ENCODE assay signal across 22 cellular contexts in genomic region chr12:77601069-77601468, GRCh38.
A peak's percentile ranks its signal among the peaks of the same experiment; 100 is the strongest.
DNase-seq lines count a peak whose midpoint lies in the region; ATAC-seq, FAIRE-seq and TF ChIP-seq lines count a peak whose summit lies in the region.
"Had no signal": no experiment of that assay in that cellular context is flagged by ENCODE, and none has a peak within 500 bp of the region (broad histone marks: within the 10 kb centered on the region; RNA-seq: fewer than 3 reads in every experiment).

No MANE protein-coding gene starts in this region.

- TF ChIP-seq CTCF in breast epithelium (IDR thresholded peaks at IDR 0.05): no peak

- peak; percentile 53 for ATAC-seq in GM18511 (IDR thresholded peaks at IDR 0.05; ENCODE audit: unreplicated experiment)
- ATAC-seq in GM19468 (IDR thresholded peaks at IDR 0.05; ENCODE audit: extremely low read depth, unreplicated experiment): peak; percentile 33
- peak; percentile 44 for ATAC-seq in HG02973 (IDR thresholded peaks at IDR 0.05; ENCODE audit: unreplicated experiment)
- peak; percentile 50 for ATAC-seq in HG03378 (IDR thresholded peaks at IDR 0.05; ENCODE audit: unreplicated experiment)
- ATAC-seq in HG03432 (IDR thresholded peaks at IDR 0.05; ENCODE audit: unreplicated experiment): no peak
- ATAC-seq: activated CD8-positive, alpha-beta T cell treated with anti-CD3 and anti-CD28 coated beads, Interleukin-2, amount 10 ng/mL, durations not matched to agents 7 days and 5 days; heart left ventricle; right lobe of liver; stimulated activated naive CD8-positive, alpha-beta T cell treated with anti-CD3 and anti-CD28 coated beads, Interleukin-15, Interleukin-2, amounts not matched to agents 100 U/mL and 50 U/mL, for 24 hours had no signal

- DNase-seq in breast epithelium (ENCODE audit: low spot score in 2 of 2): no peak
- DNase-seq in GM19239 (ENCODE audit: insufficient read length, low spot score): no peak
- DNase-seq in stimulated activated CD4-positive, alpha-beta T cell treated with anti-CD3 and anti-CD28 coated beads, Interleukin-4, amount 100 ng/mL, for 24 hours: no peak
- DNase-seq: ACHN; activated CD8-positive, alpha-beta T cell treated with anti-CD3 and anti-CD28 coated beads, Interleukin-2, amount 10 ng/mL, durations not matched to agents 7 days and 5 days; activated T-cell treated with anti-CD3 and anti-CD28 coated beads for 4 hours; foreskin fibroblast; heart left ventricle; NCI-H2081; NCI-H226; right lobe of liver; stimulated activated naive CD8-positive, alpha-beta T cell treated with anti-CD3 and anti-CD28 coated beads, Interleukin-15, Interleukin-2, amounts not matched to agents 100 U/mL and 50 U/mL, for 24 hours; T-helper 1 cell; uterus had no signal

- intact Hi-C loops in breast epithelium (cut with DNase I; ENCODE audit: low total_unique reads): no loop called here

- TF ChIP-seq POLR2A in breast epithelium (IDR thresholded peaks at IDR 0.05): no peak

- no peak overlapping the region for H3K27ac ChIP-seq in breast epithelium
- H3K27ac ChIP-seq: BLaER1, heart left ventricle, right lobe of liver, thoracic aorta, uterus had no signal

- no peaks in the 10 kb centered on the region for H3K4me1 ChIP-seq in breast epithelium
- H3K4me1 ChIP-seq: BLaER1, heart left ventricle, right lobe of liver, uterus had no signal

- H3K27me3 ChIP-seq in breast epithelium: no peaks in the 10 kb centered on the region
- H3K27me3 ChIP-seq: BLaER1, heart left ventricle, right lobe of liver, uterus had no signal

- no peak overlapping the region for H3K4me3 ChIP-seq in breast epithelium
- H3K4me3 ChIP-seq: BLaER1, heart left ventricle, right lobe of liver, thoracic aorta, uterus had no signal

- H3K36me3 ChIP-seq in breast epithelium: no peaks in the 10 kb centered on the region
- H3K36me3 ChIP-seq: BLaER1, heart left ventricle, right lobe of liver, thoracic aorta, uterus had no signal

- no peak for FAIRE-seq in GM19239 (lab: Jason Lieb, UNC)
- FAIRE-seq: H1 had no signal

- H3K9me3 ChIP-seq in breast epithelium: no peaks in the 10 kb centered on the region
- H3K9me3 ChIP-seq: BLaER1, heart left ventricle, right lobe of liver, thoracic aorta, uterus had no signal
